7 cellular contexts compared by ENCODE assay signal in genomic region chr1:226763741-226764264, GRCh38. TPM values are rescaled to one million over a fixed set of nuclear protein-coding genes. Genes with fewer than 3 reads are reported as not detected.
DNase-seq lines count a peak whose midpoint lies in the region; ATAC-seq, FAIRE-seq and TF ChIP-seq lines count a peak whose summit lies in the region.

No MANE protein-coding gene starts in this region.

- intact Hi-C loops in Panc1 (cut with micrococcal nuclease; ENCODE audit: unreplicated experiment): no loop called here

- no peak overlapping the region for H3K27ac ChIP-seq in Panc1 (ENCODE audit: low read length)

- TF ChIP-seq CTCF in Panc1 (IDR thresholded peaks at IDR 0.05) (no peak), GM10248 (IDR thresholded peaks at IDR 0.05; ENCODE audit: control extremely low read depth, extremely low read depth, low read depth, missing control alignments) (no peak)

- DNase-seq in H54 (ENCODE audit: insufficient read length, low spot score) (peak; percentile 88), Panc1 (ENCODE audit: low read depth, low spot score) (peak; percentile 69), dedifferentiated amniotic fluid mesenchymal stem cell (ENCODE audit: extremely low spot score) (peak; percentile 29), NCI-H345 (lab: John Stamatoyannopoulos, UW) (no peak), GM10248 (ENCODE audit: extremely low spot score) (no peak)
- peak; percentile 32 to 41 for DNase-seq in stimulated activated CD4-positive, alpha-beta T cell treated with anti-CD3 and anti-CD28 coated beads, Interleukin-15, amount 100 ng/mL, for 48 hours (ENCODE audit: low read depth in 2 of 2)

- TF ChIP-seq POLR2A in H54 (IDR thresholded peaks at IDR 0.05; ENCODE audit: low read depth, low read length): no peak

- in situ Hi-C loops in Panc1 (cut with HindIII; ENCODE audit: low pct_unique_long_range_greater_than_20kb, low sequenced_read_pairs): no loop called here

- BruUV-seq in Panc1 (replicated peaks; lab: Mats Ljungman, UMichigan): no TSS peak

- H3K4me1 ChIP-seq in Panc1 (ENCODE audit: control insufficient read depth, insufficient read depth, low read length): no peaks in the 10 kb centered on the region

- FAIRE-seq in H54 (lab: Jason Lieb, UNC): peak; percentile 81

- ATAC-seq in Panc1 (peak; percentile 79; the same call in 1 of the 2 replicates), HG03025 (IDR thresholded peaks at IDR 0.05; ENCODE audit: low FRiP score, unreplicated experiment) (no peak)

- H3K9me3 ChIP-seq in Panc1 (ENCODE audit: control insufficient read depth, insufficient read depth, low read depth, low read length): no peaks in the 10 kb centered on the region

- H3K27me3 ChIP-seq in Panc1 (ENCODE audit: control insufficient read depth, insufficient read depth, low read length): no peaks in the 10 kb centered on the region

- POLR2A ChIA-PET in Panc1 (lab: Charles Lee) (no interaction called here), GM10248 (lab: Yijun Ruan, JAX) (no interaction called here)

- no peak overlapping the region for H3K4me3 ChIP-seq in Panc1 (ENCODE audit: low read depth in 2 of 2, low read length in 2 of 2)

- H3K36me3 ChIP-seq in Panc1 (ENCODE audit: control insufficient read depth, insufficient read depth, low read length): no peaks in the 10 kb centered on the region

- CTCF ChIA-PET in Panc1 (lab: Charles Lee) (no interaction called here), GM10248 (lab: Yijun Ruan, JAX) (interaction anchor here (1.2 to 2.1 kb wide), 3 partner anchors 8 to 52 kb away, joined by 3 to 5 read pairs (median 5); no protein-coding TSS in a partner anchor)

RNA-seq across cellular contexts. Expression of gene ITPKB, which starts 24.7 kb away (rescaled TPM):
- total RNA-seq in Panc1 (2021; ENCODE audit: unreplicated experiment): 10.9 TPM
- 7.9 TPM for polyA plus RNA-seq in Panc1 (2012; ENCODE audit: insufficient read length)

Comparison
In these comparisons a context has a peak if more than half of its experiments do, and no peak if none do; other contexts are left out.
1. DNase-seq: peak in H54 (single experiment), Panc1 (single experiment), dedifferentiated amniotic fluid mesenchymal stem cell (single experiment) and stimulated activated CD4-positive, alpha-beta T cell treated with anti-CD3 and anti-CD28 coated beads, Interleukin-15, amount 100 ng/mL, for 48 hours (2 of 2); none in NCI-H345 (single experiment) and GM10248 (single experiment).